ENCODE assay signal across 9 cellular contexts in the genomic region with DNA sequence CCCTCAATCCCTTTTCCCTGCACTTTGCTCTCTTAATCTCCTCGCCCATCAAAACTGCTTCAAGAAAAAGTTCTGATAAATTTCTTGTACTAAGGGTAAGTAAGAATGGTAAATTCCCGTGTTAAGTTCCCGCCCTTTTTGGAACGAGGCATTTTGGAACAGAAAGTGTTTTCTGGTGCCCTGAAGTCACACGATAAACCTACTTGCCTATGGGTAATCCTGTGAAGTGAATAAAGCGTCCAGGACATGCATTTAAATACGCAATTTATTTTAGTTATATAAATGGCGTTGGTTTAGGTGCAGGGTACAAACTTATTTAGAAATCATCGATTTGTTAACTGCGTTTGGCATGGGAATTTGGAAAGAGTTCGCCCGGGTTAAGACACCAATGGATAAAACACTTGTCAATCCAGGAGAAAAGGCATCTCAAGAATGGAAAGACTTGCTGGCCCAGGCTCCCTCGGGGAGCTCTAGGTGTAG. TPM values are rescaled to one million over a fixed set of nuclear protein-coding genes. Genes with fewer than 3 reads are reported as not detected.
A peak's percentile ranks its signal among the peaks of the same experiment; 100 is the strongest.
DNase-seq lines count a peak whose midpoint lies in the region; ATAC-seq, FAIRE-seq and TF ChIP-seq lines count a peak whose summit lies in the region.
"Had no signal": no experiment of that assay in that cellular context is flagged by ENCODE, and none has a peak within 500 bp of the region (broad histone marks: within the 10 kb centered on the region; RNA-seq: fewer than 3 reads in every experiment).

No MANE protein-coding gene starts in this region.

- TF ChIP-seq RAD21 in H1 (IDR thresholded peaks at IDR 0.05 in 1 of 2, conservative IDR thresholded peaks at IDR 0.05 in 1 of 2; ENCODE audit: low read depth in 2 of 2, low read length in 2 of 2), result no peak

- peak overlapping the region; percentile 89 for H2BK5ac ChIP-seq in H1 (ENCODE audit: low read depth, low read length)

- peak overlapping the region; percentile 94 for H3K4me3 ChIP-seq in RWPE2 (ENCODE audit: severe bottlenecking)
- H3K4me3 ChIP-seq in H1 (ENCODE audit: extremely low read depth in 1 of 4, insufficient read depth in 2 of 4, low read depth in 3 of 4, low read length in 4 of 4), result peak overlapping the region; percentile 79 to 94 (median 83)

- H3K79me1 ChIP-seq in H1 (ENCODE audit: low read depth, low read length), result 0 out of 2 replicates have a peak, but pooled peaks cover 2% of the 10 kb centered on the region

- TF ChIP-seq POLR2A in H1 (IDR thresholded peaks at IDR 0.05; ENCODE audit: control extremely low read depth in 1 of 2, low read depth in 2 of 2, low read length in 2 of 2), result no peak
- TF ChIP-seq POLR2A in GM12892 (IDR thresholded peaks at IDR 0.05; ENCODE audit: low read depth, low read length), result no peak

- H4K5ac ChIP-seq in H1 (ENCODE audit: insufficient read length, low read depth, low read length), result peak overlapping the region; percentile 3

- H3K36me3 ChIP-seq in RWPE2 (ENCODE audit: low read depth) (peaks cover 21% of the 10 kb centered on the region), H1 (ENCODE audit: control insufficient read depth in 2 of 4, insufficient read depth in 4 of 4, low read length in 3 of 4) (peaks cover 0 to 5% (median 0%) of the 10 kb centered on the region in 4 experiments; a peak in 2 of 8 replicates)

- H3K9me3 ChIP-seq in RWPE2 (ENCODE audit: severe bottlenecking) (no peaks in the 10 kb centered on the region), H1 (ENCODE audit: insufficient read depth in 2 of 2, low read depth in 1 of 2, low read length in 1 of 2) (no peaks in the 10 kb centered on the region)

- peak overlapping the region; percentile 75 for H3K27ac ChIP-seq in RWPE2 (ENCODE audit: poor library complexity, severe bottlenecking)
- H3K27ac ChIP-seq in H1 (ENCODE audit: low read depth, low read length), result peak overlapping the region; percentile 93

- peak overlapping the region; percentile 98 for H2AFZ ChIP-seq in H1 (ENCODE audit: low read length)

- H3K4me1 ChIP-seq in RWPE2 (ENCODE audit: insufficient read depth, poor library complexity, severe bottlenecking) (peaks cover 26% of the 10 kb centered on the region), H1 (replicated peaks in 1 of 4; ENCODE audit: control insufficient read depth in 3 of 4, insufficient read depth in 4 of 4, low read length in 3 of 4) (peaks cover 0 to 12% (median 5%) of the 10 kb centered on the region in 4 experiments; a peak in 6 of 7 replicates)

- no peak overlapping the region for H2AK5ac ChIP-seq in H1 (ENCODE audit: low read depth, low read length)

- no peak overlapping the region for H3K23ac ChIP-seq in H1 (ENCODE audit: insufficient read length)

- peaks cover 4% of the 10 kb centered on the region; the same call in 1 of the 2 replicates for H3K23me2 ChIP-seq in H1 (ENCODE audit: low read depth, low read length)

- H2BK15ac ChIP-seq in H1 (ENCODE audit: low read length), result no peak overlapping the region

- TF ChIP-seq EP300 in H1 (IDR thresholded peaks at IDR 0.05; ENCODE audit: borderline replicate concordance in 1 of 2, low read depth in 2 of 2, low read length in 2 of 2), result no peak

- peaks cover 21 to 49% (median 41%) of the 10 kb centered on the region in 4 donors for H3K4me1 Mint-ChIP-seq in naive thymus-derived CD8-positive, alpha-beta T cell

- peaks cover 6 to 29% (median 8%) of the 10 kb centered on the region in 3 donors for H3K36me3 Mint-ChIP-seq in naive thymus-derived CD8-positive, alpha-beta T cell

- CTCF ChIA-PET in H1 (lab: Charles Lee; ENCODE audit: partially characterized antibody), result no interaction called here

- POLR2A ChIA-PET in H1 (lab: Charles Lee; ENCODE audit: partially characterized antibody), result interaction anchor here (0.6 to 2.5 kb wide), 17 partner anchors 10 to 278 kb away, joined by 3 to 7 read pairs (median 3); partner anchors contain the start of gene MDM1
- POLR2A ChIA-PET in naive thymus-derived CD8-positive, alpha-beta T cell (lab: Charles Lee), result interaction anchor here (0.6 to 9.1 kb wide), 36 partner anchors 8 to 962 kb away, joined by 3 to 129 read pairs (median 5); partner anchors contain the start of genes DYRK2, MDM2, NUP107 and SLC35E3

- H2BK12ac ChIP-seq in H1 (ENCODE audit: low read depth, low read length), result peak overlapping the region; percentile 19; the same call in 1 of the 2 replicates

- peak overlapping the region; percentile 88 to 99 (median 92) for H3K4me3 Mint-ChIP-seq in naive thymus-derived CD8-positive, alpha-beta T cell

- H4K20me1 ChIP-seq in H1 (replicated peaks in 1 of 2; ENCODE audit: control insufficient read depth in 1 of 2, insufficient read depth in 2 of 2, low read length in 2 of 2), result peaks cover 11 to 12% of the 10 kb centered on the region in 2 experiments

- H3K27me3 ChIP-seq in RWPE2 (ENCODE audit: insufficient read depth, poor library complexity, severe bottlenecking) (no peaks in the 10 kb centered on the region), H1 (replicated peaks in 1 of 4; ENCODE audit: control insufficient read depth in 3 of 4, extremely low read depth in 1 of 4, insufficient read depth in 3 of 4, low read length in 3 of 4) (no peaks in the 10 kb centered on the region)

- H4K91ac ChIP-seq in H1 (replicated peaks; ENCODE audit: insufficient read length, low read length), result no peak overlapping the region

- H3K9ac ChIP-seq in H1 (replicated peaks in 1 of 4; ENCODE audit: extremely low read depth in 1 of 4, low read depth in 3 of 4, low read length in 3 of 4), result peak overlapping the region in 3 of 4 experiments; percentile 86 to 94 (median 90); a peak in 6 of 7 replicates

- H3K14ac ChIP-seq in H1 (ENCODE audit: insufficient read length), result no peak overlapping the region

- H3K4me2 ChIP-seq in H1 (ENCODE audit: insufficient read depth in 1 of 2, low read depth in 2 of 2, low read length in 2 of 2), result peak overlapping the region; percentile 55 to 96

- ATAC-seq in RWPE2 (ENCODE audit: low read depth), result no peak; the same call in 2 of the 3 replicates
- no peak for ATAC-seq in naive thymus-derived CD8-positive, alpha-beta T cell
- no peak for ATAC-seq in GM21576 (IDR thresholded peaks at IDR 0.05; ENCODE audit: unreplicated experiment)

- H2BK120ac ChIP-seq in H1 (replicated peaks; ENCODE audit: low read depth, low read length), result no peak overlapping the region

- FAIRE-seq in H1 (lab: Jason Lieb, UNC), result no peak
- no peak for FAIRE-seq in GM12892 (lab: Jason Lieb, UNC)
- FAIRE-seq: colon had no signal

- no peaks in the 10 kb centered on the region for H3K27me3 Mint-ChIP-seq in naive thymus-derived CD8-positive, alpha-beta T cell

- H2BK20ac ChIP-seq in H1 (ENCODE audit: low read length), result no peak overlapping the region

- no peak overlapping the region for H3K18ac ChIP-seq in H1 (ENCODE audit: extremely low read depth, low read length)

- H3K9me3 Mint-ChIP-seq in naive thymus-derived CD8-positive, alpha-beta T cell, result no peaks in the 10 kb centered on the region

- peak; percentile 37 for DNase-seq in NCI-H748 (lab: John Stamatoyannopoulos, UW; ENCODE audit: unreplicated experiment)
- DNase-seq in NCI-H748 treated with DMSO at 0.1 percent for 48 hours (lab: John Stamatoyannopoulos, UW), result no peak
- DNase-seq in RWPE2 (ENCODE audit: low spot score), result no peak
- no peak for DNase-seq in H1 (ENCODE audit: low read depth in 1 of 2, low spot score in 2 of 2)
- peak in 1 of 10 donors; percentile 25 for DNase-seq in naive thymus-derived CD8-positive, alpha-beta T cell
- DNase-seq in amygdala (lab: John Stamatoyannopoulos, UW), result no peak
- no peak for DNase-seq in GM12892 (ENCODE audit: insufficient read length)

- H3K27ac Mint-ChIP-seq in naive thymus-derived CD8-positive, alpha-beta T cell, result peak overlapping the region; percentile 97 to 99 (median 98)

- no peak overlapping the region for H3K56ac ChIP-seq in H1 (replicated peaks; ENCODE audit: insufficient read length, low read depth, low read length)

- peaks cover 8 to 37% of the 10 kb centered on the region in 2 experiments for H3K79me2 ChIP-seq in H1 (ENCODE audit: control insufficient read depth in 1 of 2, insufficient read depth in 2 of 2, low read length in 2 of 2)

- TF ChIP-seq CTCF in RWPE2 (IDR thresholded peaks at IDR 0.05; ENCODE audit: poor library complexity, severe bottlenecking), result no peak
- TF ChIP-seq CTCF in H1 (IDR thresholded peaks at IDR 0.05; ENCODE audit: control extremely low read depth in 1 of 3, insufficient read depth in 1 of 3, low read depth in 1 of 3, low read length in 3 of 3), result no peak

- no peak overlapping the region for H3K4ac ChIP-seq in H1 (replicated peaks; ENCODE audit: insufficient read length, low read depth, low read length)

- peak overlapping the region; percentile 96 for H4K8ac ChIP-seq in H1 (ENCODE audit: extremely low read depth, insufficient read depth, low read length)

- 24% methylated on average over 13 of the region's 13 CpGs; no CpG with 5 or more reads in 1 of the 2 experiments for WGBS in H1 (ENCODE audit: extremely low coverage in 1 of 2, insufficient coverage in 1 of 2, insufficient read length in 1 of 2, insufficient replicate concordance in 2 of 2, low coverage in 1 of 2, low lambda C conversion rate in 2 of 2, missing lambda C conversion rate in 1 of 2), 2 experiments

TF ChIP-seq in H1, 55 proteins besides CTCF, POLR2A, EP300 and RAD21 (continues in another document):
- TF ChIP-seq E2F6 (IDR thresholded peaks at IDR 0.05) (peak; percentile 94), GTF2F1 (IDR thresholded peaks at IDR 0.05; ENCODE audit: borderline replicate concordance, low read depth, low read length) (no peak)
- TF ChIP-seq, protein P1, sequence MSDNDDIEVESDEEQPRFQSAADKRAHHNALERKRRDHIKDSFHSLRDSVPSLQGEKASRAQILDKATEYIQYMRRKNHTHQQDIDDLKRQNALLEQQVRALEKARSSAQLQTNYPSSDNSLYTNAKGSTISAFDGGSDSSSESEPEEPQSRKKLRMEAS (IDR thresholded peaks at IDR 0.05), result peak; percentile 45; the same call in 1 of the 2 replicates

RNA-seq across cellular contexts. Expression of gene RAP1B, which starts 0.7 kb away (rescaled TPM):
- 101 and 112 TPM in 2 replicates for total RNA-seq in H1 (2021; fragmentation: NEBNext Ultra II Directional; extraction: Animal tissue kit (Norgen Biotek cat#: 25700))
- 40.7 and 61.4 TPM in 2 replicates for polyA plus RNA-seq in H1 (2011; rRNA removed)
- polyA plus RNA-seq in H1 (2011; cell fraction: cytosol; rRNA removed), result 91.1 TPM
- polyA plus RNA-seq in H1 (2011; cell fraction: nucleus; rRNA removed), result 23.7 TPM
- 65.1 to 97.1 TPM (median 84.6 TPM) in 4 replicates for polyA plus RNA-seq in H1 (2012, experiment 1 of 2)
- polyA plus RNA-seq in H1 (2012, experiment 2 of 2), result 9.2 TPM
- 72.6 TPM for polyA plus RNA-seq in H1 (2013, experiment 1 of 2)
- 78.4 TPM for polyA plus RNA-seq in H1 (2013, experiment 2 of 2)
- polyA minus RNA-seq in H1 (2011; rRNA and poly(A)+ RNA removed), result 28.6 and 46.4 TPM in 2 replicates
- 65.5 TPM for polyA minus RNA-seq in H1 (2011; cell fraction: cytosol; rRNA and poly(A)+ RNA removed)
- polyA minus RNA-seq in H1 (2011; cell fraction: nucleus; rRNA and poly(A)+ RNA removed), result 44.8 TPM
- total RNA-seq in naive thymus-derived CD8-positive, alpha-beta T cell, result 100 to 1,000 TPM; 254 to 288 TPM
- 100 to 1,000 TPM; 562 to 708 (median 574) TPM for polyA plus RNA-seq in naive thymus-derived CD8-positive, alpha-beta T cell
- 110 TPM for polyA plus RNA-seq in GM12892 (2012; ENCODE audit: missing spikeins)
